Comparison of ENCODE assay signal across 8 cellular contexts in the genomic region with DNA sequence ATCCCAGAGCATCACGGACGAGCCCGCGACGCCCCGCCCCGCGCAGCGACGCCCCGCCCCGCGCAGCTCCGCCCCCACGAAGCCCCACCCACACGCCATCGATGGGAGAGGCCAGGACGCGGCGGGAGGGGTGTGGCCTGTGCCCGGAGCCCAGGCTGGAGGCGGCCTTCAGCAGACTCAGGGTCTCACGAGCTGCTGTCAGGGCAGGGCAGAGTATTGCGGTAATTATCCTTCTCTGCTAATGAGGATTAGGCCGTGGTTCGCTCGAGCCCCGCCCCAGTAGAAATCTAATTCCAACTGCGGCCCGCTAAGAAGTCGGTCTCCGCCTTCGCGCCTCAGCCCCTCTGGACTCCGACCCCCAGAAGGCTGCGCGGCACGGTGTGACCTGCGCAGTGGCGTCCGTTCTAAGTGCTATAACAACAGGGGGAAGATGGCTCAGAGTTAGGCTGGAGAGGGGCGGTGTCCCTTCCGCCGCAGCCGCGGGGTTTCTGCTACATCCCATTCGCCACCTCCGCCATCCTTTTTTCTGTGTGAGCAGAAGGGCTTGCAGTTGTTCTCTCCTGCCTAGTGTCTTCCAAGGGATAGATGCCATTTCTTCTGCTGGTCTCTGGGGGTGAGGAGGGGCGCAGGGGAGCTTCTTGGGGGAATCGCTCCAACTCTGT. TPM values are rescaled to one million over a fixed set of nuclear protein-coding genes. Genes with fewer than 3 reads are reported as not detected.
DNase-seq lines count a peak whose midpoint lies in the region; ATAC-seq and TF ChIP-seq lines count a peak whose summit lies in the region.

No MANE protein-coding gene starts in this region.

- H3K4me1 ChIP-seq in adipocyte (ENCODE audit: control insufficient read depth, insufficient read depth, low read length) (peaks cover 8% of the 10 kb centered on the region), heart left ventricle (peaks cover 3 to 41% (median 20%) of the 10 kb centered on the region in 12 donors)

- H3K27me3 ChIP-seq in SU-DHL-6 (ENCODE audit: low read length) (no peaks in the 10 kb centered on the region), adipocyte (replicated peaks; ENCODE audit: control insufficient read depth, insufficient read depth, low read length) (no peaks in the 10 kb centered on the region), heart left ventricle (no peaks in the 10 kb centered on the region)

- H3K4me3 Mint-ChIP-seq in type B pancreatic cell, result peak overlapping the region; percentile 98

- TF ChIP-seq CTCF in GM12875 (IDR thresholded peaks at IDR 0.05; ENCODE audit: borderline replicate concordance, insufficient read depth, low read depth, low read length), result no peak
- no peak for TF ChIP-seq CTCF in SU-DHL-6 (IDR thresholded peaks at IDR 0.05; ENCODE audit: insufficient read depth, low read length, poor library complexity, severe bottlenecking)
- TF ChIP-seq CTCF in heart left ventricle (IDR thresholded peaks at IDR 0.05), result no peak
- no peak for TF ChIP-seq CTCF in type B pancreatic cell (conservative IDR thresholded peaks at IDR 0.05)

- H3K4me3 ChIP-seq in GM12875 (ENCODE audit: low read depth, low read length) (peak overlapping the region; percentile 68), SU-DHL-6 (ENCODE audit: insufficient read depth, low read length, poor library complexity, severe bottlenecking) (peak overlapping the region; percentile 80), adipocyte (ENCODE audit: low read length) (peak overlapping the region; percentile 94), heart left ventricle (peak overlapping the region; percentile 68 to 95 (median 86))

- peaks cover 28% of the 10 kb centered on the region for H3K4me1 Mint-ChIP-seq in type B pancreatic cell (ENCODE audit: unreplicated experiment)

- peak overlapping the region; percentile 92 for H3K9ac ChIP-seq in SU-DHL-6 (ENCODE audit: low read length)
- peak overlapping the region; percentile 93 for H3K9ac ChIP-seq in adipocyte (ENCODE audit: low read length)

- peaks cover 29% of the 10 kb centered on the region for H4K20me1 ChIP-seq in SU-DHL-6 (ENCODE audit: low read depth, low read length)

- H3K9me3 Mint-ChIP-seq in type B pancreatic cell, result peaks cover 17% of the 10 kb centered on the region

- peak overlapping the region; percentile 64 for H3K4me2 ChIP-seq in SU-DHL-6 (ENCODE audit: low read depth, low read length, poor library complexity, severe bottlenecking)

- H3K9me3 ChIP-seq in SU-DHL-6 (ENCODE audit: insufficient read depth, low read length) (peaks cover 5% of the 10 kb centered on the region; the same call in 1 of the 2 replicates), adipocyte (ENCODE audit: control insufficient read depth, low read length) (peaks cover 13% of the 10 kb centered on the region), heart left ventricle (peaks cover 0 to 20% (median 9%) of the 10 kb centered on the region in 12 donors)

- peak in 1 of 2 donors; percentile 83 for TF ChIP-seq POLR2A in heart left ventricle (IDR thresholded peaks at IDR 0.05)

- WGBS in heart left ventricle, 4 donors, result 0 to 1% (median 0%) methylated on average over 13 to 50 of the region's 50 CpGs

- DNase-seq in NCI-H1417 (lab: John Stamatoyannopoulos, UW), result peak; percentile 94 to 99 (median 99)
- peak; percentile 98 for DNase-seq in adipocyte (ENCODE audit: low read depth)
- peak; percentile 94 to 97 (median 94) for DNase-seq in heart left ventricle
- DNase-seq in pons (ENCODE audit: low spot score), result peak; percentile 94
- DNase-seq in type B pancreatic cell (ENCODE audit: extremely low spot score, unreplicated experiment), result peak; percentile 95

- H3K27ac ChIP-seq in SU-DHL-6 (ENCODE audit: low read depth, low read length) (peak overlapping the region; percentile 82), heart left ventricle (peak overlapping the region; percentile 91 to 98 (median 96))

- H2AFZ ChIP-seq in SU-DHL-6 (ENCODE audit: low read depth, low read length, severe bottlenecking), result peak overlapping the region; percentile 92

- H3K27ac Mint-ChIP-seq in type B pancreatic cell, result peak overlapping the region; percentile 97

- H3K36me3 ChIP-seq in SU-DHL-6 (ENCODE audit: low read length) (no peaks in the 10 kb centered on the region), adipocyte (ENCODE audit: control insufficient read depth, insufficient read depth, low read length, severe bottlenecking) (no peaks in the 10 kb centered on the region), heart left ventricle (no peaks in the 10 kb centered on the region)

- H3K27me3 Mint-ChIP-seq in type B pancreatic cell, result no peaks in the 10 kb centered on the region

- no peaks in the 10 kb centered on the region for H3K9me2 ChIP-seq in SU-DHL-6 (replicated peaks; ENCODE audit: insufficient read depth, low read length)

- peaks cover 44% of the 10 kb centered on the region for H3K79me2 ChIP-seq in SU-DHL-6 (ENCODE audit: insufficient read depth, low read length)

- intact Hi-C loops in heart left ventricle (cut with DNase I), result loop anchor here in 6 of 10 donors (2.0 to 5.0 kb wide), 6 partner anchors 39 to 171 kb away; a partner anchor contains a TSS

- peaks cover 11% of the 10 kb centered on the region for H3K36me3 Mint-ChIP-seq in type B pancreatic cell

- no peaks in the 10 kb centered on the region for H3F3A ChIP-seq in SU-DHL-6 (ENCODE audit: insufficient read depth)

- ATAC-seq in HG02763 (IDR thresholded peaks at IDR 0.05; ENCODE audit: unreplicated experiment), result peak; percentile 93
- ATAC-seq in heart left ventricle, result peak; percentile 98 to 100 (median 99)

RNA-seq across cellular contexts. Expression of a gene that starts 0.3 kb away (rescaled TPM):
- 10 to 100 TPM; 13.4 to 32.2 (median 20.1) TPM for total RNA-seq in heart left ventricle
- 10 to 100 TPM; 13.1 to 14.6 TPM for polyA plus RNA-seq in heart left ventricle
- total RNA-seq in type B pancreatic cell (ENCODE audit: low replicate concordance), result 25.4 and 30.9 TPM in 2 replicates

RNA-seq across cellular contexts. Expression of a gene that starts 46.3 kb away (rescaled TPM):
- total RNA-seq in heart left ventricle (10 to 100 TPM; 12.4 to 25.9 (median 18.0) TPM), type B pancreatic cell (ENCODE audit: low replicate concordance) (17.4 and 21.2 TPM in 2 replicates)
- polyA plus RNA-seq in heart left ventricle, result 10 to 100 TPM; 13.3 to 31.7 TPM

Comparison
In these comparisons a context has a peak if more than half of its experiments do, and no peak if none do; other contexts are left out.
1. Peak in every context shown above with its lines: DNase-seq, ATAC-seq, H3K4me3 ChIP-seq and H3K27ac ChIP-seq.